Comparison of ENCODE assay signal across 8 cellular contexts in genomic region chrX:134373736-134374135, GRCh38. TPM values are rescaled to one million over a fixed set of nuclear protein-coding genes. Genes with fewer than 3 reads are reported as not detected.
DNase-seq lines count a peak whose midpoint lies in the region; ATAC-seq and TF ChIP-seq lines count a peak whose summit lies in the region.

No MANE protein-coding gene starts in this region.

- intact Hi-C loops in PC-9 (cut with micrococcal nuclease; ENCODE audit: unreplicated experiment): no loop called here

- H3K79me2 ChIP-seq in PC-9 (ENCODE audit: low read depth): peaks cover 45% of the 10 kb centered on the region

- BruUV-seq in PC-9 (replicated peaks; lab: Mats Ljungman, UMichigan): no TSS peak

- ATAC-seq in GM18519 (IDR thresholded peaks at IDR 0.05; ENCODE audit: low FRiP score, unreplicated experiment) (no peak), GM21528 (IDR thresholded peaks at IDR 0.05; ENCODE audit: low FRiP score, unreplicated experiment) (no peak)

- H3K4me3 ChIP-seq in GM12864 (ENCODE audit: low read depth, low read length) (peak overlapping the region; percentile 80), PC-9 (peak overlapping the region; percentile 98)

- TF ChIP-seq POLR2A in erythroblast (IDR thresholded peaks at IDR 0.05; ENCODE audit: low read length): no peak

- POLR2A ChIA-PET in PC-9 (lab: Charles Lee; ENCODE audit: unreplicated experiment): no interaction called here

- peak overlapping the region; percentile 100 for H2AFZ ChIP-seq in PC-9

- peaks cover 20% of the 10 kb centered on the region for H3K4me1 ChIP-seq in PC-9 (replicated peaks; ENCODE audit: insufficient read depth)

- peak overlapping the region; percentile 97 for H3K4me2 ChIP-seq in PC-9

- no peaks in the 10 kb centered on the region for H3K27me3 ChIP-seq in PC-9 (ENCODE audit: insufficient read depth, low read depth)

- H3K9me2 ChIP-seq in PC-9 (ENCODE audit: insufficient read depth): no peaks in the 10 kb centered on the region

- H3K9me3 ChIP-seq in PC-9 (ENCODE audit: insufficient read depth, low read depth): no peaks in the 10 kb centered on the region

- DNase-seq in GM12864 (ENCODE audit: low read depth): no peak
- no peak for DNase-seq in PC-9
- peak; percentile 5 to 26 for DNase-seq in erythroblast (lab: John Stamatoyannopoulos, UW)
- DNase-seq in pons (ENCODE audit: low spot score): peak; percentile 37
- no peak for DNase-seq in retina
- DNase-seq in activated CD4-positive, alpha-beta T cell treated with anti-CD3 and anti-CD28 coated beads for 48 hours: no peak

- peaks cover 17% of the 10 kb centered on the region for H4K20me1 ChIP-seq in PC-9 (ENCODE audit: insufficient read depth)

- CTCF ChIA-PET in PC-9 (lab: Charles Lee): no interaction called here

- TF ChIP-seq CTCF in GM12864 (IDR thresholded peaks at IDR 0.05; ENCODE audit: low read depth, low read length, missing control alignments) (no peak), PC-9 (conservative IDR thresholded peaks at IDR 0.05) (no peak)

- H3K36me3 ChIP-seq in PC-9 (ENCODE audit: low read depth): no peaks in the 10 kb centered on the region

- H3F3A ChIP-seq in PC-9 (ENCODE audit: insufficient read depth, low read depth): peaks cover 18% of the 10 kb centered on the region

- H3K27ac ChIP-seq in PC-9: peak overlapping the region; percentile 75

RNA-seq across cellular contexts. Expression of gene PHF6, which starts 0.6 kb away (rescaled TPM):
- 32.8 and 51.3 TPM in 2 replicates for total RNA-seq in PC-9 (2021)

Comparison
In these comparisons a context has a peak if more than half of its experiments do, and no peak if none do; other contexts are left out.
1. DNase-seq: peak in erythroblast (2 of 2) and pons (single experiment); none in GM12864 (single experiment), PC-9 (0 of 2), retina (single experiment) and activated CD4-positive, alpha-beta T cell treated with anti-CD3 and anti-CD28 coated beads for 48 hours (single experiment).